ENCODE assay signal across 1 cellular context in the genomic region with DNA sequence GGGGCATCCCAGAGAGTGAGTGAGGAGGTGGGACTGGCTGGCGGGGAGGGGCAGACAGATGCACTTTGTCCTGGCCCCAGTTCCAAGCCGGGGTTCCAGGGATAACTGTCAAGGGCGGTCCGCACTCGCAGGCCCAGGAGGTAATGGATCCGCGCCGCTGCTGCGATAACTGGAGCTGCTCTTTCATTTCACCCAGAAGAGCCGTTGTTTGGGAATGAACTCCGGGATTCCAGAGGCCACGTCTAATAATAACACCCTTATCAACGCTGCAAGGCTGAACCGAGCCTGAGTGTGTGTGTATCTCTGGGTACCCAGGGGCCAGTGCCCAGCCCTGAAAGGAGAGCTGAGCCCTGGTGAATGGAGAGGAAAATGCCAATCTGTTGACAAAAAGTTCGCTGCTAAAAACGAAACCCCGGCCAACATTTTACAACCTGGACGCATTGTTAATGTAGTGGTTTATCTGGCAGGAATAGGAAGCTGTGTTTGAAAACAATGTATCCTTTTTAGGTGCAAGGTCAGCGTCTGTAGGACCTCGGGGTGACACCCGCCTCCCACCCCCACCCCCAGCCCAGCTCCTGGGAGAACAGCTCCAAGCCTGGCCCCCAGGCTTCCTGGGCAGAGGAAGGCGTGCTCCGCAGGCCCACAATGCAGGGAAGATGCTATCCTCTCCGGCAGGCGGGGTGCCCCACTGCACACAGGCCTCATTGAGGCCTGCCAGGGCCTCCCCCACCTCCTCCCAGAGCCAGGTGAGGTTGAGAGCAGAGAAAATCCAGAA.
TF ChIP-seq lines count a peak whose summit lies in the region.

No MANE protein-coding gene starts in this region.

TF ChIP-seq in K562, 482 proteins besides CTCF, POLR2A, EP300 and RAD21 (continued from another document):
- TF ChIP-seq, protein P1, sequence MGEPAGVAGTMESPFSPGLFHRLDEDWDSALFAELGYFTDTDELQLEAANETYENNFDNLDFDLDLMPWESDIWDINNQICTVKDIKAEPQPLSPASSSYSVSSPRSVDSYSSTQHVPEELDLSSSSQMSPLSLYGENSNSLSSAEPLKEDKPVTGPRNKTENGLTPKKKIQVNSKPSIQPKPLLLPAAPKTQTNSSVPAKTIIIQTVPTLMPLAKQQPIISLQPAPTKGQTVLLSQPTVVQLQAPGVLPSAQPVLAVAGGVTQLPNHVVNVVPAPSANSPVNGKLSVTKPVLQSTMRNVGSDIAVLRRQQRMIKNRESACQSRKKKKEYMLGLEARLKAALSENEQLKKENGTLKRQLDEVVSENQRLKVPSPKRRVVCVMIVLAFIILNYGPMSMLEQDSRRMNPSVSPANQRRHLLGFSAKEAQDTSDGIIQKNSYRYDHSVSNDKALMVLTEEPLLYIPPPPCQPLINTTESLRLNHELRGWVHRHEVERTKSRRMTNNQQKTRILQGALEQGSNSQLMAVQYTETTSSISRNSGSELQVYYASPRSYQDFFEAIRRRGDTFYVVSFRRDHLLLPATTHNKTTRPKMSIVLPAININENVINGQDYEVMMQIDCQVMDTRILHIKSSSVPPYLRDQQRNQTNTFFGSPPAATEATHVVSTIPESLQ (CRISPR knock-in tag; IDR thresholded peaks at IDR 0.05) = no peak
